ENCODE assay signal across 8 cellular contexts in genomic region chrX:72123471-72124185, GRCh38. TPM values are rescaled to one million over a fixed set of nuclear protein-coding genes. Genes with fewer than 3 reads are reported as not detected.
A peak's percentile ranks its signal among the peaks of the same experiment; 100 is the strongest.
DNase-seq lines count a peak whose midpoint lies in the region; ATAC-seq, FAIRE-seq and TF ChIP-seq lines count a peak whose summit lies in the region.

No MANE protein-coding gene starts in this region.

- no peaks in the 10 kb centered on the region for H3K9me3 ChIP-seq in endothelial cell of umbilical vein (replicated peaks; ENCODE audit: control insufficient read depth, insufficient read depth, low read length)

- H3K36me3 Mint-ChIP-seq in natural killer cell treated with Interleukin-12 subunit alpha and Interleukin-12 subunit beta and Interleukin-15 and Interleukin-18, amount 100 ng/mL, for 72 hours = no peaks in the 10 kb centered on the region
- no peaks in the 10 kb centered on the region for H3K36me3 Mint-ChIP-seq in stimulated activated memory B cell treated with anti-CD40 and anti-IgM and Interleukin-4, amounts not matched to agents 10 μg/mL and 1 μg/mL and 100 μg/mL, for 72 hours

- peaks cover 28% of the 10 kb centered on the region for H3K79me2 ChIP-seq in endothelial cell of umbilical vein (ENCODE audit: control insufficient read depth, insufficient read depth, low read length)

- peaks cover 56% of the 10 kb centered on the region for H3K4me1 ChIP-seq in endothelial cell of umbilical vein (ENCODE audit: control insufficient read depth, extremely low read depth, insufficient read depth, low read length)

- H3K4me1 Mint-ChIP-seq in natural killer cell treated with Interleukin-12 subunit alpha and Interleukin-12 subunit beta and Interleukin-15 and Interleukin-18, amount 100 ng/mL, for 72 hours (ENCODE audit: low read depth in 2 of 2) = peaks cover 55 to 60% of the 10 kb centered on the region in 2 donors
- peaks cover 28% of the 10 kb centered on the region for H3K4me1 Mint-ChIP-seq in stimulated activated memory B cell treated with anti-CD40 and anti-IgM and Interleukin-4, amounts not matched to agents 10 μg/mL and 1 μg/mL and 100 μg/mL, for 72 hours

- no peaks in the 10 kb centered on the region for H4K20me1 ChIP-seq in endothelial cell of umbilical vein (replicated peaks; ENCODE audit: control insufficient read depth, extremely low read depth, insufficient read depth, low read length)

- H3K27me3 Mint-ChIP-seq in natural killer cell treated with Interleukin-12 subunit alpha and Interleukin-12 subunit beta and Interleukin-15 and Interleukin-18, amount 100 ng/mL, for 72 hours = peaks cover 0 to 25% of the 10 kb centered on the region in 2 donors
- H3K27me3 Mint-ChIP-seq in stimulated activated memory B cell treated with anti-CD40 and anti-IgM and Interleukin-4, amounts not matched to agents 10 μg/mL and 1 μg/mL and 100 μg/mL, for 72 hours = peaks cover 14% of the 10 kb centered on the region

- in situ Hi-C loops in GM13977 (cut with MboI; ENCODE audit: low pct_unique_long_range_greater_than_20kb, low sequenced_read_pairs, unreplicated experiment) = loop anchor here (10.0 kb wide), 1 partner anchor 99 kb away; no protein-coding TSS in a partner anchor

- H3K9me1 ChIP-seq in endothelial cell of umbilical vein (replicated peaks; ENCODE audit: control insufficient read depth, extremely low read depth, insufficient read depth, low read length) = no peaks in the 10 kb centered on the region

- CTCF ChIA-PET in endothelial cell of umbilical vein (lab: Charles Lee) = interaction anchor here (1.2 to 8.0 kb wide), 2 partner anchors 43 to 103 kb away, joined by 3 to 122 read pairs; no protein-coding TSS in a partner anchor

- DNase-seq in A172 (ENCODE audit: low spot score) (peak; percentile 17), NCI-H2227 (lab: John Stamatoyannopoulos, UW; ENCODE audit: unreplicated experiment) (peak; percentile 71), endothelial cell of umbilical vein (ENCODE audit: low read depth, low spot score) (peak; percentile 52), T1000 (lab: John Stamatoyannopoulos, UW) (no peak), GM13977 (ENCODE audit: low spot score) (no peak)
- no peak for DNase-seq in natural killer cell treated with Interleukin-12 subunit alpha and Interleukin-12 subunit beta and Interleukin-15 and Interleukin-18, amount 100 ng/mL, for 72 hours (ENCODE audit: low spot score)

- BruUV-seq in endothelial cell of umbilical vein (replicated peaks; lab: Mats Ljungman, UMichigan) = no TSS peak

- ATAC-seq in natural killer cell treated with Interleukin-12 subunit alpha and Interleukin-12 subunit beta and Interleukin-15 and Interleukin-18, amount 100 ng/mL, for 72 hours = no peak
- ATAC-seq in stimulated activated memory B cell treated with anti-CD40 and anti-IgM and Interleukin-4, amounts not matched to agents 10 μg/mL and 1 μg/mL and 100 μg/mL, for 72 hours = no peak
- ATAC-seq in HG03521 (IDR thresholded peaks at IDR 0.05; ENCODE audit: unreplicated experiment) = no peak

- peak overlapping the region; percentile 43 for H3K27ac ChIP-seq in endothelial cell of umbilical vein (ENCODE audit: insufficient read depth, low read depth, low read length)

- intact Hi-C loops in endothelial cell of umbilical vein (cut with micrococcal nuclease) = no loop called here

- TF ChIP-seq CTCF in endothelial cell of umbilical vein (IDR thresholded peaks at IDR 0.05; ENCODE audit: extremely low read depth in 1 of 2, insufficient read depth in 1 of 2, low read depth in 1 of 2, low read length in 2 of 2) (no peak), GM13977 (IDR thresholded peaks at IDR 0.05; ENCODE audit: extremely low read depth, insufficient read depth, missing control alignments) (no peak)

- H3K4me3 ChIP-seq in endothelial cell of umbilical vein (replicated peaks in 1 of 3; ENCODE audit: insufficient read depth in 1 of 3, low read depth in 1 of 3, low read length in 3 of 3) = no peak overlapping the region

- POLR2A ChIA-PET in endothelial cell of umbilical vein (lab: Charles Lee) = no interaction called here

- H3K4me3 Mint-ChIP-seq in natural killer cell treated with Interleukin-12 subunit alpha and Interleukin-12 subunit beta and Interleukin-15 and Interleukin-18, amount 100 ng/mL, for 72 hours = peak overlapping the region; percentile 67
- no peak overlapping the region for H3K4me3 Mint-ChIP-seq in stimulated activated memory B cell treated with anti-CD40 and anti-IgM and Interleukin-4, amounts not matched to agents 10 μg/mL and 1 μg/mL and 100 μg/mL, for 72 hours

- H3K4me2 ChIP-seq in endothelial cell of umbilical vein (ENCODE audit: insufficient read depth, low read length) = no peak overlapping the region

- FAIRE-seq in endothelial cell of umbilical vein (lab: Jason Lieb, UNC) = peak; percentile 79

- no peaks in the 10 kb centered on the region for H3K27me3 ChIP-seq in endothelial cell of umbilical vein (ENCODE audit: control insufficient read depth in 2 of 2, insufficient read depth in 2 of 2, low read length in 2 of 2)

- H3K27ac Mint-ChIP-seq in natural killer cell treated with Interleukin-12 subunit alpha and Interleukin-12 subunit beta and Interleukin-15 and Interleukin-18, amount 100 ng/mL, for 72 hours = peak overlapping the region; percentile 49 to 65
- no peak overlapping the region for H3K27ac Mint-ChIP-seq in stimulated activated memory B cell treated with anti-CD40 and anti-IgM and Interleukin-4, amounts not matched to agents 10 μg/mL and 1 μg/mL and 100 μg/mL, for 72 hours

- no peaks in the 10 kb centered on the region for H3K36me3 ChIP-seq in endothelial cell of umbilical vein (ENCODE audit: control insufficient read depth in 2 of 2, extremely low read depth in 1 of 2, insufficient read depth in 2 of 2, low read length in 2 of 2)

- no peak overlapping the region for H2AFZ ChIP-seq in endothelial cell of umbilical vein (ENCODE audit: low read depth, low read length)

- no peak for TF ChIP-seq POLR2A in endothelial cell of umbilical vein (IDR thresholded peaks at IDR 0.05; ENCODE audit: low read depth, low read length)

- H3K9ac ChIP-seq in endothelial cell of umbilical vein (replicated peaks; ENCODE audit: extremely low read depth, insufficient read depth, low read length) = no peak overlapping the region

- H3K9me3 Mint-ChIP-seq in natural killer cell treated with Interleukin-12 subunit alpha and Interleukin-12 subunit beta and Interleukin-15 and Interleukin-18, amount 100 ng/mL, for 72 hours = no peaks in the 10 kb centered on the region
- H3K9me3 Mint-ChIP-seq in stimulated activated memory B cell treated with anti-CD40 and anti-IgM and Interleukin-4, amounts not matched to agents 10 μg/mL and 1 μg/mL and 100 μg/mL, for 72 hours = no peaks in the 10 kb centered on the region

- dilution Hi-C loops in endothelial cell of umbilical vein (cut with MboI; ENCODE audit: extremely low pct_ligation_motif_present, low sequenced_read_pairs) = no loop called here

TF ChIP-seq in endothelial cell of umbilical vein, 7 proteins besides CTCF, POLR2A, EP300 and RAD21:
- no peak for TF ChIP-seq MAX (IDR thresholded peaks at IDR 0.05; ENCODE audit: insufficient read depth, insufficient read length)
- TF ChIP-seq MYC (IDR thresholded peaks at IDR 0.05; ENCODE audit: low read depth, low read length) = no peak
- no peak for TF ChIP-seq FOS (IDR thresholded peaks at IDR 0.05; ENCODE audit: borderline replicate concordance, insufficient read depth, low read length)
- no peak for TF ChIP-seq POLR2AphosphoS5 (IDR thresholded peaks at IDR 0.05; ENCODE audit: insufficient read depth, low read depth, low read length)
- no peak for TF ChIP-seq JUN (IDR thresholded peaks at IDR 0.05; ENCODE audit: borderline replicate concordance, insufficient read depth, insufficient read length, low read depth)
- no peak for TF ChIP-seq GATA2 (IDR thresholded peaks at IDR 0.05; ENCODE audit: insufficient read depth, insufficient read length, low read depth, low read length)
- no peak for TF ChIP-seq EZH2 (IDR thresholded peaks at IDR 0.05; ENCODE audit: borderline replicate concordance, low read depth, low read length, severe bottlenecking)

RNA-seq across cellular contexts. Expression of gene RTL5, which starts 8.1 kb away (rescaled TPM):
- 0.14 and 0.89 TPM in 2 replicates for total RNA-seq in A172 (2014; rRNA removed; shearing (Covaris generic))
- 1.7 and 2.1 TPM in 2 replicates for total RNA-seq in endothelial cell of umbilical vein
- polyA plus RNA-seq in endothelial cell of umbilical vein = 0.99 and 1.0 TPM in 2 replicates
- 1.1 and 1.4 TPM in 2 replicates for polyA plus RNA-seq in endothelial cell of umbilical vein (2011; cell fraction: cytosol; rRNA removed)
- polyA plus RNA-seq in endothelial cell of umbilical vein (2011; cell fraction: nucleus; rRNA removed) = 2.8 and 3.1 TPM in 2 replicates
- 1.9 and 2.1 TPM in 2 replicates for polyA plus RNA-seq in endothelial cell of umbilical vein (2012)
- polyA minus RNA-seq in endothelial cell of umbilical vein = 1.2 and 1.6 TPM in 2 replicates
- not detected for polyA minus RNA-seq in endothelial cell of umbilical vein (2011; cell fraction: cytosol; rRNA and poly(A)+ RNA removed)
- 0.87 and 0.91 TPM in 2 replicates for polyA minus RNA-seq in endothelial cell of umbilical vein (2011; cell fraction: nucleus; rRNA and poly(A)+ RNA removed)
- under 1 TPM; 0.33 to 0.75 TPM for total RNA-seq in natural killer cell treated with Interleukin-12 subunit alpha and Interleukin-12 subunit beta and Interleukin-15 and Interleukin-18, amount 100 ng/mL, for 72 hours

RNA-seq across cellular contexts. Expression of gene PIN4, which starts 57.9 kb away (rescaled TPM):
- 21.6 and 24.0 TPM in 2 replicates for total RNA-seq in A172 (2014; rRNA removed; shearing (Covaris generic))
- 9.9 and 10.4 TPM in 2 replicates for total RNA-seq in endothelial cell of umbilical vein
- 2.1 and 4.5 TPM in 2 replicates for polyA plus RNA-seq in endothelial cell of umbilical vein
- polyA plus RNA-seq in endothelial cell of umbilical vein (2011; cell fraction: cytosol; rRNA removed) = 12.4 and 15.1 TPM in 2 replicates
- 5.8 and 6.1 TPM in 2 replicates for polyA plus RNA-seq in endothelial cell of umbilical vein (2011; cell fraction: nucleus; rRNA removed)
- polyA plus RNA-seq in endothelial cell of umbilical vein (2012) = 25.2 and 27.0 TPM in 2 replicates
- polyA minus RNA-seq in endothelial cell of umbilical vein = 1.8 and 2.1 TPM in 2 replicates
- 5.9 TPM for polyA minus RNA-seq in endothelial cell of umbilical vein (2011; cell fraction: cytosol; rRNA and poly(A)+ RNA removed)
- 2.8 TPM in 2 replicates for polyA minus RNA-seq in endothelial cell of umbilical vein (2011; cell fraction: nucleus; rRNA and poly(A)+ RNA removed)
- total RNA-seq in natural killer cell treated with Interleukin-12 subunit alpha and Interleukin-12 subunit beta and Interleukin-15 and Interleukin-18, amount 100 ng/mL, for 72 hours = 1 to 10 TPM; 6.8 to 7.2 TPM

Comparison
In these comparisons a context has a peak if more than half of its experiments do, and no peak if none do; other contexts are left out.
1. DNase-seq: peak in A172 (single experiment), NCI-H2227 (single experiment) and endothelial cell of umbilical vein (single experiment); none in natural killer cell treated with Interleukin-12 subunit alpha and Interleukin-12 subunit beta and Interleukin-15 and Interleukin-18, amount 100 ng/mL, for 72 hours (single experiment), T1000 (single experiment) and GM13977 (single experiment).